ENCODE assay signal across 8 cellular contexts in the genomic region with DNA sequence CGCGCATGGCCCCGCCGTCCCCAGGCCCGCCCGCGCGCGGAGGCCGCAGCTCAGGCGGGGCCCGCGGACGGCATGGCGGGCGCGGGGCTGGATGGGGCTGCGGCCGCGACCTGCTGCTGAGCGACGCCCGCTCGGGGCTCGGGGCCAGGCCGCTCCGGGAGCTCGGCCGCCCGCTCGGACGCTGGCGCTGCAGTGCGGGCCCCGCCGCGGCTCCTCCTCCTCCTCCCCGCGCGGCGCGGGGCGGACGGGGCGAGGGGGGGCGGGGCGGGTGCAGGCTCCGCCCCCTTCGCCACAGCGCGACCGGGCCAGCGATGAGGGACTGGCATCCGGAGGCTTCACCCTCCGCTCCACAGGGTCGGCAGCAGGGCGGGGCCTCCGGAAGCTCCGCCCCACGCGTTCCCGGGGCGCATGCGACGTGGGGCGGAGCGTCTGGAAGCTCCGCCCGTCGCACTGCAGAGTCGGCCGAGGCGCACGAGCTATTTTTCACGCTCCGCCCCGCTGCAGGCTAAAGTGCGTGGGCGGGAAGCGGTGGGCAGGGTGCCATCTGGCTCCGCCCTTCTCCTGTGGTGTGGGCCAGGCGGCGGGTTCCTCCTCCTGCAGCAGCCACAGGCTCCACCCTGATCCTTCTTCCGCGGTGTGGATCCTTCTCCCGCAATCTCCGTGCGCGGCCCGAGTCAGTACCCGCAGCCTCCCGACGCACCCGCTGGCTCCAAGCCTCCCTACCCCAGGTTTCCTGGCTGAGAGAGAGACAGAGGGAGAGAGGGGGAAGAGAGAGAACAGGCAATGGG. TPM values are rescaled to one million over a fixed set of nuclear protein-coding genes. Genes with fewer than 3 reads are reported as not detected.
DNase-seq lines count a peak whose midpoint lies in the region; TF ChIP-seq lines count a peak whose summit lies in the region.
"Not testable (repeated sequence)": the region's sequence is repeated elsewhere in the genome, so short reads cannot be mapped to it uniquely, and the experiment has no call there.

Gene PKD1 (minus strand): TSS at position 196 of the 788 bp plus-strand sequence. CDS start 209 bp downstream, outside the sequence.

- TF ChIP-seq POLR2A in GM19193 (IDR thresholded peaks at IDR 0.05; ENCODE audit: extremely low read depth, insufficient read depth, insufficient read length), result peak; percentile 42

- POLR2A ChIA-PET in AG04449 (lab: Yijun Ruan, JAX), result interaction anchor here (0.5 to 0.6 kb wide), 2 partner anchors 19 to 171 kb away, joined by 3 to 12 read pairs; partner anchors contain the start of genes RPS2 and TRAF7

- DNase-seq in AG04449 (ENCODE audit: low read depth, low spot score) (peak; percentile 63), NCI-H1694 (lab: John Stamatoyannopoulos, UW) (peak; percentile 46), SKM-1 treated with dmso at 0.1 percent for 144 hours (lab: John Stamatoyannopoulos, UW; ENCODE audit: unreplicated experiment) (peak; percentile 82), epithelial cell of esophagus (ENCODE audit: low read depth) (peak; percentile 94), lung microvascular endothelial cell (ENCODE audit: low read depth in 2 of 2) (peak; percentile 94 to 95)
- peak; percentile 99 for DNase-seq in activated T-helper 2 cell treated with anti-CD3 and anti-CD28 coated beads, Interferon-gamma antibody, Interleukin-2, Interleukin-4, amounts not matched to agents 10 μg/mL and 5 μg/mL and 100 μg/mL, durations not matched to agents 14 hours and 24 hours and 36 hours (ENCODE audit: low spot score)
- peak; percentile 98 for DNase-seq in stimulated activated CD4-positive, alpha-beta T cell treated with anti-CD3 and anti-CD28 coated beads, Interleukin-1b, Interleukin-23, amount 100 ng/mL, for 48 hours

- H3K27me3 Mint-ChIP-seq in activated T-helper 2 cell treated with anti-CD3 and anti-CD28 coated beads, Interferon-gamma antibody, Interleukin-2, Interleukin-4, amounts not matched to agents 10 μg/mL and 5 μg/mL and 100 μg/mL, durations not matched to agents 14 hours and 24 hours and 36 hours (ENCODE audit: low read depth), result not testable (repeated sequence)

- H3K4me3 ChIP-seq in AG04449 (ENCODE audit: low read depth, low read length) (peak within 1 kb of the TSS; percentile 59), epithelial cell of esophagus (ENCODE audit: low read length) (peak within 1 kb of the TSS; percentile 48)

- intact Hi-C loops in activated T-helper 2 cell treated with anti-CD3 and anti-CD28 coated beads, Interferon-gamma antibody, Interleukin-2, Interleukin-4, amounts not matched to agents 10 μg/mL and 5 μg/mL and 100 μg/mL, durations not matched to agents 14 hours and 24 hours and 36 hours (cut with micrococcal nuclease), result not testable (repeated sequence)

- CTCF ChIA-PET in AG04449 (lab: Yijun Ruan, JAX), result interaction anchor here (1.7 to 8.9 kb wide), 2 partner anchors 113 to 131 kb away, joined by 9 to 176 read pairs; partner anchors contain the start of gene ZNF598

- H3K27ac Mint-ChIP-seq in activated T-helper 2 cell treated with anti-CD3 and anti-CD28 coated beads, Interferon-gamma antibody, Interleukin-2, Interleukin-4, amounts not matched to agents 10 μg/mL and 5 μg/mL and 100 μg/mL, durations not matched to agents 14 hours and 24 hours and 36 hours, result peak within 1 kb of the TSS; percentile 80

- not testable (repeated sequence) for TF ChIP-seq CTCF in AG04449 (IDR thresholded peaks at IDR 0.05; ENCODE audit: insufficient read depth, low read length, missing control alignments); epithelial cell of esophagus (IDR thresholded peaks at IDR 0.05; ENCODE audit: insufficient read depth, low read depth, low read length, missing control alignments)

- not testable (repeated sequence) for H3K4me1 Mint-ChIP-seq in activated T-helper 2 cell treated with anti-CD3 and anti-CD28 coated beads, Interferon-gamma antibody, Interleukin-2, Interleukin-4, amounts not matched to agents 10 μg/mL and 5 μg/mL and 100 μg/mL, durations not matched to agents 14 hours and 24 hours and 36 hours (ENCODE audit: low read depth)

- peak within 1 kb of the TSS; percentile 85 for H3K4me3 Mint-ChIP-seq in activated T-helper 2 cell treated with anti-CD3 and anti-CD28 coated beads, Interferon-gamma antibody, Interleukin-2, Interleukin-4, amounts not matched to agents 10 μg/mL and 5 μg/mL and 100 μg/mL, durations not matched to agents 14 hours and 24 hours and 36 hours (ENCODE audit: low read depth)

- H3K36me3 Mint-ChIP-seq in activated T-helper 2 cell treated with anti-CD3 and anti-CD28 coated beads, Interferon-gamma antibody, Interleukin-2, Interleukin-4, amounts not matched to agents 10 μg/mL and 5 μg/mL and 100 μg/mL, durations not matched to agents 14 hours and 24 hours and 36 hours (ENCODE audit: low read depth), result not testable (repeated sequence)

- H3K9me3 Mint-ChIP-seq in activated T-helper 2 cell treated with anti-CD3 and anti-CD28 coated beads, Interferon-gamma antibody, Interleukin-2, Interleukin-4, amounts not matched to agents 10 μg/mL and 5 μg/mL and 100 μg/mL, durations not matched to agents 14 hours and 24 hours and 36 hours, result not testable (repeated sequence)

RNA-seq across cellular contexts. Expression of gene PKD1, which starts in this region (rescaled TPM):
- total RNA-seq in activated T-helper 2 cell treated with anti-CD3 and anti-CD28 coated beads, Interferon-gamma antibody, Interleukin-2, Interleukin-4, amounts not matched to agents 10 μg/mL and 5 μg/mL and 100 μg/mL, durations not matched to agents 14 hours and 24 hours and 36 hours, result 86.9 and 94.4 TPM in 2 replicates
- 18.5 and 31.5 TPM in 2 replicates for total RNA-seq in lung microvascular endothelial cell

Comparison
In these comparisons a context has a peak if more than half of its experiments do, and no peak if none do; other contexts are left out.
1. Peak in every context shown above with its lines: DNase-seq and H3K4me3 ChIP-seq.
2. DNase-seq: peak in every context shown above with its lines; median percentile 99 in activated T-helper 2 cell treated with anti-CD3 and anti-CD28 coated beads, Interferon-gamma antibody, Interleukin-2, Interleukin-4, amounts not matched to agents 10 μg/mL and 5 μg/mL and 100 μg/mL, durations not matched to agents 14 hours and 24 hours and 36 hours; 98 in stimulated activated CD4-positive, alpha-beta T cell treated with anti-CD3 and anti-CD28 coated beads, Interleukin-1b, Interleukin-23, amount 100 ng/mL, for 48 hours; 94 in lung microvascular endothelial cell; 94 in epithelial cell of esophagus; 82 in SKM-1 treated with dmso at 0.1 percent for 144 hours; 63 in AG04449; 46 in NCI-H1694.